23 cellular contexts compared by ENCODE assay signal in genomic region chr10:35359056-35359455, GRCh38. TPM values are rescaled to one million over a fixed set of nuclear protein-coding genes. Genes with fewer than 3 reads are reported as not detected.
DNase-seq lines count a peak whose midpoint lies in the region; TF ChIP-seq lines count a peak whose summit lies in the region.
"Had no signal": no experiment of that assay in that cellular context is flagged by ENCODE, and none has a peak within 500 bp of the region (broad histone marks: within the 10 kb centered on the region; RNA-seq: fewer than 3 reads in every experiment).

No MANE protein-coding gene starts in this region.

- peaks cover 4% of the 10 kb centered on the region for H3K36me3 Mint-ChIP-seq in glutamatergic neuron (ENCODE audit: unreplicated experiment)

- intact Hi-C loops in sigmoid colon (cut with DNase I), result no loop called here

- TF ChIP-seq POLR2A in sigmoid colon (IDR thresholded peaks at IDR 0.05), result no peak

- peak in 1 of 4 donors; percentile 65 for TF ChIP-seq EP300 in sigmoid colon (IDR thresholded peaks at IDR 0.05)

- peaks cover 7% of the 10 kb centered on the region for H3K9me3 Mint-ChIP-seq in glutamatergic neuron (ENCODE audit: unreplicated experiment)
- H3K9me3 Mint-ChIP-seq: CD8-positive, alpha-beta memory T cell had no signal

- no peaks in the 10 kb centered on the region for H3K27me3 ChIP-seq in sigmoid colon
- H3K27me3 ChIP-seq: SJSA1 had no signal

- H3K4me1 ChIP-seq in sigmoid colon, result peaks cover 0 to 48% (median 40%) of the 10 kb centered on the region in 4 donors
- H3K4me1 ChIP-seq: SJSA1 had no signal

- no peaks in the 10 kb centered on the region for H3K36me3 ChIP-seq in sigmoid colon

- peaks cover 52% of the 10 kb centered on the region for H3K4me1 Mint-ChIP-seq in glutamatergic neuron (ENCODE audit: low read depth, unreplicated experiment)

- H3K4me3 ChIP-seq in sigmoid colon, result no peak overlapping the region
- H3K4me3 ChIP-seq: SJSA1 had no signal

- peaks cover 5% of the 10 kb centered on the region for H3K27me3 Mint-ChIP-seq in glutamatergic neuron (ENCODE audit: unreplicated experiment)
- H3K27me3 Mint-ChIP-seq: CD8-positive, alpha-beta memory T cell had no signal

- no peaks in the 10 kb centered on the region for H3K9me3 ChIP-seq in sigmoid colon
- H3K9me3 ChIP-seq: SJSA1 had no signal

- TF ChIP-seq CTCF in glutamatergic neuron (IDR thresholded peaks at IDR 0.05; ENCODE audit: partially characterized antibody, unreplicated experiment) (no peak), sigmoid colon (IDR thresholded peaks at IDR 0.05) (no peak)

- peak overlapping the region in 3 of 4 donors; percentile 66 to 77 (median 71) for H3K27ac ChIP-seq in sigmoid colon
- H3K27ac ChIP-seq: KMS-11, SJSA1 had no signal

- WGBS in sigmoid colon, 2 donors, result 78 to 89% methylated on average over 2 of the region's 2 CpGs

- DNase-seq in NCI-H2171 treated with DMSO at 0.1 percent for 48 hours (lab: John Stamatoyannopoulos, UW), result peak; percentile 47
- DNase-seq in NCI-H2171 (lab: John Stamatoyannopoulos, UW), result no peak
- peak; percentile 35 for DNase-seq in NCI-H524 treated with DMSO at 0.1 percent for 48 hours (lab: John Stamatoyannopoulos, UW)
- no peak for DNase-seq in glutamatergic neuron
- DNase-seq in sigmoid colon, result no peak
- DNase-seq in stimulated activated naive CD4-positive, alpha-beta T cell (lab: John Stamatoyannopoulos, UW), result no peak
- DNase-seq in mucosa of gallbladder (ENCODE audit: low spot score), result no peak
- no peak for DNase-seq in cortex of kidney (lab: John Stamatoyannopoulos, UW)
- DNase-seq: 8988T; C1 segment of cervical spinal cord; Calu3; CD8-positive, alpha-beta memory T cell; DMS53; EL; GF-D8; IMR-90; NCI-H1105 treated with DMSO at 0.1 percent for 48 hours; NCI-H2227 treated with DMSO at 0.1 percent for 48 hours; NCI-H510A treated with DMSO at 0.1 percent for 48 hours; OCI-M1; SW 1271 had no signal

- peak overlapping the region; percentile 86 for H3K27ac Mint-ChIP-seq in glutamatergic neuron (ENCODE audit: unreplicated experiment)

- H3K4me3 Mint-ChIP-seq in glutamatergic neuron (ENCODE audit: unreplicated experiment), result peak overlapping the region; percentile 31
- H3K4me3 Mint-ChIP-seq: CD8-positive, alpha-beta memory T cell had no signal

RNA-seq across cellular contexts. Expression of gene CCNY, which starts 22.7 kb away (rescaled TPM):
- total RNA-seq in glutamatergic neuron (ENCODE audit: unreplicated experiment), result 219 TPM
- total RNA-seq in sigmoid colon, result 10 to 100 TPM; 35.7 to 45.7 (median 40.7) TPM
- polyA plus RNA-seq in sigmoid colon, result 10 to 100 TPM; 24.0 to 27.7 (median 25.2) TPM
- total RNA-seq in mucosa of gallbladder, result 69.3 TPM

Comparison
In these comparisons a context has a peak if more than half of its experiments do, and no peak if none do; other contexts are left out.
1. DNase-seq: peak in NCI-H2171 treated with DMSO at 0.1 percent for 48 hours (single experiment) and NCI-H524 treated with DMSO at 0.1 percent for 48 hours (single experiment); none in NCI-H2171 (single experiment), glutamatergic neuron (single experiment), sigmoid colon (single experiment), stimulated activated naive CD4-positive, alpha-beta T cell (0 of 6), mucosa of gallbladder (single experiment) and cortex of kidney (single experiment).